8 cellular contexts compared by ENCODE assay signal in genomic region chr1:155226188-155226909, GRCh38. TPM values are rescaled to one million over a fixed set of nuclear protein-coding genes. Genes with fewer than 3 reads are reported as not detected.
DNase-seq lines count a peak whose midpoint lies in the region; ATAC-seq, FAIRE-seq and TF ChIP-seq lines count a peak whose summit lies in the region.

No MANE protein-coding gene starts in this region.

- no peaks in the 10 kb centered on the region for H3K9me2 ChIP-seq in GM23338 (ENCODE audit: insufficient read depth)

- SMC1A ChIA-PET in GM12878 (lab: Charles Lee; ENCODE audit: uncharacterized antibody, unreplicated experiment): interaction anchor here (0.5 to 6.7 kb wide), 9 partner anchors 15 to 53 kb away, joined by 3 to 89 read pairs (median 7); partner anchors contain the start of genes KRTCAP2, MTX1 and THBS3

- CTCF ChIA-PET in GM12878 (lab: Yijun Ruan, JAX): interaction anchor here (0.6 to 7.0 kb wide), 18 partner anchors 11 to 277 kb away, joined by 3 to 154 read pairs (median 10); partner anchors contain the start of genes KRTCAP2, MTX1, SCAMP3 and THBS3

- TF ChIP-seq CTCF in AG09319 (IDR thresholded peaks at IDR 0.05; ENCODE audit: low read depth, low read length): peak; percentile 62
- TF ChIP-seq CTCF in GM23338 (conservative IDR thresholded peaks at IDR 0.05; ENCODE audit: low read depth in 2 of 2): peak; percentile 71 to 75
- TF ChIP-seq CTCF in GM12878 (IDR thresholded peaks at IDR 0.05 in 2 of 3, conservative IDR thresholded peaks at IDR 0.05 in 1 of 3; ENCODE audit: control insufficient read depth in 2 of 3, extremely low read depth in 1 of 3, insufficient read depth in 1 of 3, low read depth in 3 of 3, low read length in 3 of 3): peak; percentile 64 to 90 (median 68)

- intact Hi-C loops in GM12878 (cut with micrococcal nuclease; ENCODE audit: unreplicated experiment): loop anchor here (1.0 kb wide), 2 partner anchors 19 to 50 kb away; partner anchors contain the start of gene THBS3

- ATAC-seq in GM23338: peak; percentile 72
- peak; percentile 70 for ATAC-seq in GM12878
- ATAC-seq in HG03378 (IDR thresholded peaks at IDR 0.05; ENCODE audit: unreplicated experiment): no peak

- TF ChIP-seq EP300 in GM12878 (IDR thresholded peaks at IDR 0.05; ENCODE audit: borderline replicate concordance in 1 of 2, control insufficient read depth in 1 of 2, low read depth in 2 of 2, low read length in 2 of 2): no peak

- H4K20me1 ChIP-seq in GM23338 (replicated peaks; ENCODE audit: insufficient read depth) (peaks cover 6% of the 10 kb centered on the region; the same call in 1 of the 2 replicates), GM12878 (ENCODE audit: control insufficient read depth, insufficient read depth) (no peaks in the 10 kb centered on the region)

- H3K9ac ChIP-seq in GM12878 (ENCODE audit: control insufficient read depth, insufficient read depth, low read length) (peak overlapping the region; percentile 89), iPS-18a (ENCODE audit: low read length) (peak overlapping the region; percentile 96)

- H3K27ac Mint-ChIP-seq in GM23338: peak overlapping the region; percentile 98

- H3K27me3 ChIP-seq in GM23338 (ENCODE audit: insufficient read depth): no peaks in the 10 kb centered on the region; the same call in 1 of the 2 replicates
- H3K27me3 ChIP-seq in GM12878 (replicated peaks in 1 of 2; ENCODE audit: control insufficient read depth in 2 of 2, insufficient read depth in 2 of 2, low read length in 1 of 2): no peaks in the 10 kb centered on the region
- H3K27me3 ChIP-seq in iPS-18a (ENCODE audit: control insufficient read depth, insufficient read depth, low read length): peaks cover 8% of the 10 kb centered on the region

- FAIRE-seq in GM12878 (lab: Jason Lieb, UNC): peak; percentile 80

- H3K4me3 Mint-ChIP-seq in GM23338: peak overlapping the region; percentile 83

- peaks cover 9% of the 10 kb centered on the region; the same call in 1 of the 3 replicates for H3K36me3 Mint-ChIP-seq in GM23338 (ENCODE audit: low read depth)

- peaks cover 14% of the 10 kb centered on the region for H3K4me1 ChIP-seq in GM23338 (ENCODE audit: insufficient read depth)
- peaks cover 36% of the 10 kb centered on the region for H3K4me1 ChIP-seq in GM12878 (ENCODE audit: control insufficient read depth, insufficient read depth, low read length)
- peaks cover 13% of the 10 kb centered on the region for H3K4me1 ChIP-seq in iPS-18a (ENCODE audit: control insufficient read depth, low read depth, low read length)

- H3K4me1 Mint-ChIP-seq in GM23338: peaks cover 32% of the 10 kb centered on the region

- RAD21 ChIA-PET in GM12878 (lab: Charles Lee; ENCODE audit: unreplicated experiment): interaction anchor here (1.0 to 6.5 kb wide), 11 partner anchors 15 to 135 kb away, joined by 3 to 85 read pairs (median 4); partner anchors contain the start of genes KRTCAP2, MTX1 and THBS3

- peak overlapping the region; percentile 87 for H3K27ac ChIP-seq in GM23338 (ENCODE audit: low read depth)
- H3K27ac ChIP-seq in GM12878 (ENCODE audit: control insufficient read depth, insufficient read depth): peak overlapping the region; percentile 96
- H3K27ac ChIP-seq in iPS-18a (ENCODE audit: low read length): peak overlapping the region; percentile 82

- in situ Hi-C loops in GM12878 (cut with MboI): no loop called here

- WGBS in GM12878 (ENCODE audit: insufficient coverage, insufficient replicate concordance, low lambda C conversion rate, missing lambda C conversion rate): 1% methylated on average over 7 of the region's 7 CpGs

- H3K27me3 Mint-ChIP-seq in GM23338 (ENCODE audit: insufficient read depth, low read depth, poor library complexity): peaks cover 26% of the 10 kb centered on the region

- TF ChIP-seq RAD21 in GM12878 (IDR thresholded peaks at IDR 0.05; ENCODE audit: insufficient read depth, low read depth, low read length): peak; percentile 75

- H3K9me3 ChIP-seq in GM12878 (replicated peaks; ENCODE audit: control insufficient read depth, insufficient read depth, low read length): no peaks in the 10 kb centered on the region
- no peaks in the 10 kb centered on the region for H3K9me3 ChIP-seq in iPS-18a (ENCODE audit: control insufficient read depth, low read depth, low read length)

- H3K4me2 ChIP-seq in GM23338: peak overlapping the region; percentile 80
- H3K4me2 ChIP-seq in GM12878 (ENCODE audit: control insufficient read depth, insufficient read depth): peak overlapping the region; percentile 88

- H3K4me3 ChIP-seq in GM23338: peak overlapping the region; percentile 75
- peak overlapping the region; percentile 67 for H3K4me3 ChIP-seq in GM12878
- H3K4me3 ChIP-seq in iPS-18a (ENCODE audit: low read length): peak overlapping the region; percentile 96
- peak overlapping the region; percentile 78 for H3K4me3 ChIP-seq in skeletal muscle cell (ENCODE audit: low read depth, low read length)

- TF ChIP-seq POLR2A in GM12878 (IDR thresholded peaks at IDR 0.05; ENCODE audit: low read depth, low read length): no peak; the same call in 1 of the 2 replicates

- H2AFZ ChIP-seq in GM23338: no peak overlapping the region
- H2AFZ ChIP-seq in GM12878 (ENCODE audit: control insufficient read depth, low read depth, low read length): peak overlapping the region; percentile 75

- no peaks in the 10 kb centered on the region for H3K9me3 Mint-ChIP-seq in GM23338

- H3K36me3 ChIP-seq in GM23338 (ENCODE audit: insufficient read depth) (no peaks in the 10 kb centered on the region; the same call in 1 of the 2 replicates), GM12878 (ENCODE audit: control insufficient read depth in 2 of 2, insufficient read depth in 2 of 2, low read length in 1 of 2) (no peaks in the 10 kb centered on the region; a peak in 1 of 4 replicates), iPS-18a (ENCODE audit: control insufficient read depth, low read depth, low read length) (no peaks in the 10 kb centered on the region)

- POLR2A ChIA-PET in GM12878 (lab: Charles Lee): interaction anchor here (0.8 to 6.9 kb wide), 9 partner anchors 16 to 82 kb away, joined by 3 to 84 read pairs (median 13); partner anchors contain the start of genes FDPS, KRTCAP2, MTX1 and THBS3

- H3K79me2 ChIP-seq in GM23338 (replicated peaks; ENCODE audit: insufficient read depth) (peaks cover 11% of the 10 kb centered on the region), GM12878 (ENCODE audit: control insufficient read depth, insufficient read depth, low read length) (peaks cover 22% of the 10 kb centered on the region)

- no TSS peak for BruUV-seq in GM12878 (replicated peaks; lab: Mats Ljungman, UMichigan)

- H3F3A ChIP-seq in GM23338 (replicated peaks; ENCODE audit: low read depth): peaks cover 8% of the 10 kb centered on the region

- no peak for DNase-seq in AG09319 (ENCODE audit: extremely low read depth, low read depth)
- DNase-seq in GM23338 (ENCODE audit: low spot score): peak; percentile 96
- DNase-seq in NCI-H2081 (lab: John Stamatoyannopoulos, UW): peak; percentile 78 to 79
- peak; percentile 76 for DNase-seq in T-helper 9 cell
- DNase-seq in GM12878 (ENCODE audit: low read depth, low spot score): no peak
- DNase-seq in skeletal muscle cell (ENCODE audit: low read depth): peak; percentile 39

RNA-seq across cellular contexts. Expression of gene MTX1, which starts 17.9 kb away (rescaled TPM):
- total RNA-seq in GM23338 (2014; rRNA removed; shearing (Covaris generic)): 66.7 and 77.7 TPM in 2 replicates
- polyA plus RNA-seq in GM23338 (2016; fragmentation: Nextera tagmentation; extraction: Ambion mirVana) (106 and 109 TPM in 2 replicates), GM12878 (2011; rRNA removed) (23.1 and 50.9 TPM in 2 replicates), GM12878 (2014; fragmentation: Illumina TruSeq; extraction: Trizol) (17.6 and 43.8 TPM in 2 replicates), GM12878 (2014; fragmentation: Nextera tagmentation; extraction: Ambion mirVana) (10 to 100 TPM; 15.8 to 25.5 TPM), GM12878 (2014; rRNA removed) (66.8 and 78.1 TPM in 2 replicates), GM12878 (2016; fragmentation: Nextera tagmentation; extraction: Ambion mirVana) (10 to 100 TPM; 72.7 to 74.5 TPM)
- 8.6 and 10.8 TPM in 2 replicates for total RNA-seq in GM12878 (2013; cell fraction: nucleolus; rRNA removed)
- total RNA-seq in GM12878 (2014; rRNA removed) (82.7 and 92.0 TPM in 2 replicates), GM12878 (2014; rRNA removed; fragmentation: Illumina TruSeq; extraction: Trizol) (34.3 and 36.3 TPM in 2 replicates), GM12878 (2021) (42.9 and 47.4 TPM in 2 replicates)
- polyA plus RNA-seq in GM12878 (2011; ENCODE audit: low read depth): 20.2 TPM
- polyA plus RNA-seq in GM12878 (2011; cell fraction: cytosol; rRNA removed): 89.6 and 98.0 TPM in 2 replicates
- 55.7 and 58.1 TPM in 2 replicates for polyA plus RNA-seq in GM12878 (2011; cell fraction: nucleus; rRNA removed)
- 35.8 and 42.8 TPM in 2 replicates for polyA plus RNA-seq in GM12878 (2012)
- 23.8 and 50.1 TPM in 2 replicates for polyA minus RNA-seq in GM12878 (2011; rRNA and poly(A)+ RNA removed)
- polyA minus RNA-seq in GM12878 (2011; cell fraction: cytosol; rRNA and poly(A)+ RNA removed): 25.9 and 28.2 TPM in 2 replicates
- 17.5 and 21.9 TPM in 2 replicates for polyA minus RNA-seq in GM12878 (2011; cell fraction: nucleus; rRNA and poly(A)+ RNA removed)

RNA-seq across cellular contexts. Expression of gene THBS3, which starts 18.7 kb away (rescaled TPM):
- 1.2 and 6.3 TPM in 2 replicates for total RNA-seq in GM23338 (2014; rRNA removed; shearing (Covaris generic))
- polyA plus RNA-seq in GM23338 (2016; fragmentation: Nextera tagmentation; extraction: Ambion mirVana) (4.3 and 5.0 TPM in 2 replicates), GM12878 (2011; rRNA removed) (1.8 and 2.3 TPM in 2 replicates), GM12878 (2014; fragmentation: Illumina TruSeq; extraction: Trizol) (1.8 and 2.0 TPM in 2 replicates), GM12878 (2014; fragmentation: Nextera tagmentation; extraction: Ambion mirVana) (1 to 10 TPM in 1 of 2 experiments, under 1 TPM in 1; 0.66 to 1.2 TPM), GM12878 (2014; rRNA removed) (3.1 and 3.6 TPM in 2 replicates), GM12878 (2016; fragmentation: Nextera tagmentation; extraction: Ambion mirVana) (1 to 10 TPM in 1 of 2 experiments, under 1 TPM in 1; 0.88 to 2.0 TPM)
- 7.2 and 7.8 TPM in 2 replicates for total RNA-seq in GM12878 (2013; cell fraction: nucleolus; rRNA removed)
- total RNA-seq in GM12878 (2014; rRNA removed) (2.8 and 3.2 TPM in 2 replicates), GM12878 (2014; rRNA removed; fragmentation: Illumina TruSeq; extraction: Trizol) (1.3 and 1.9 TPM in 2 replicates), GM12878 (2021) (3.2 and 3.8 TPM in 2 replicates)
- polyA plus RNA-seq in GM12878 (2011; ENCODE audit: low read depth): 5.4 TPM
- polyA plus RNA-seq in GM12878 (2011; cell fraction: cytosol; rRNA removed): 2.0 and 2.7 TPM in 2 replicates
- polyA plus RNA-seq in GM12878 (2011; cell fraction: nucleus; rRNA removed): 19.0 and 24.1 TPM in 2 replicates
- 8.6 and 10.7 TPM in 2 replicates for polyA plus RNA-seq in GM12878 (2012)
- polyA minus RNA-seq in GM12878 (2011; rRNA and poly(A)+ RNA removed): 2.8 and 2.9 TPM in 2 replicates
- 1.1 and 2.3 TPM in 2 replicates for polyA minus RNA-seq in GM12878 (2011; cell fraction: cytosol; rRNA and poly(A)+ RNA removed)
- polyA minus RNA-seq in GM12878 (2011; cell fraction: nucleus; rRNA and poly(A)+ RNA removed): 2.5 and 3.1 TPM in 2 replicates

RNA-seq across cellular contexts. Expression of gene ENTREP3, which starts 28.9 kb away (rescaled TPM):
- total RNA-seq in GM23338 (2014; rRNA removed; shearing (Covaris generic)): 34.7 and 46.3 TPM in 2 replicates
- 18.6 and 19.5 TPM in 2 replicates for polyA plus RNA-seq in GM23338 (2016; fragmentation: Nextera tagmentation; extraction: Ambion mirVana)
- 10.8 and 12.7 TPM in 2 replicates for total RNA-seq in GM12878 (2013; cell fraction: nucleolus; rRNA removed)
- 5.0 TPM in 2 replicates for total RNA-seq in GM12878 (2014; rRNA removed)
- total RNA-seq in GM12878 (2014; rRNA removed; fragmentation: Illumina TruSeq; extraction: Trizol): 1.6 and 1.7 TPM in 2 replicates
- 29.5 and 31.8 TPM in 2 replicates for total RNA-seq in GM12878 (2021)
- polyA plus RNA-seq in GM12878 (2011; ENCODE audit: low read depth): 6.8 TPM
- 2.5 and 3.9 TPM in 2 replicates for polyA plus RNA-seq in GM12878 (2011; rRNA removed)
- 6.8 and 6.9 TPM in 2 replicates for polyA plus RNA-seq in GM12878 (2011; cell fraction: cytosol; rRNA removed)
- polyA plus RNA-seq in GM12878 (2011; cell fraction: nucleus; rRNA removed): 20.4 and 23.2 TPM in 2 replicates
- polyA plus RNA-seq in GM12878 (2012): 17.1 and 19.2 TPM in 2 replicates
- 3.2 and 6.4 TPM in 2 replicates for polyA plus RNA-seq in GM12878 (2014; fragmentation: Illumina TruSeq; extraction: Trizol)
- 1 to 10 TPM; 2.5 to 3.8 TPM for polyA plus RNA-seq in GM12878 (2014; fragmentation: Nextera tagmentation; extraction: Ambion mirVana)
- polyA plus RNA-seq in GM12878 (2014; rRNA removed): 13.8 and 19.7 TPM in 2 replicates
- 1 to 10 TPM; 2.8 to 3.7 TPM for polyA plus RNA-seq in GM12878 (2016; fragmentation: Nextera tagmentation; extraction: Ambion mirVana)
- 2.8 and 3.9 TPM in 2 replicates for polyA minus RNA-seq in GM12878 (2011; rRNA and poly(A)+ RNA removed)
- polyA minus RNA-seq in GM12878 (2011; cell fraction: cytosol; rRNA and poly(A)+ RNA removed): 4.9 and 7.1 TPM in 2 replicates
- 3.6 and 7.3 TPM in 2 replicates for polyA minus RNA-seq in GM12878 (2011; cell fraction: nucleus; rRNA and poly(A)+ RNA removed)

RNA-seq across cellular contexts. Expression of gene SCAMP3, which starts 35.8 kb away (rescaled TPM):
- 47.2 and 52.5 TPM in 2 replicates for total RNA-seq in GM23338 (2014; rRNA removed; shearing (Covaris generic))
- polyA plus RNA-seq in GM23338 (2016; fragmentation: Nextera tagmentation; extraction: Ambion mirVana): 38.3 and 50.5 TPM in 2 replicates
- 23.2 and 26.9 TPM in 2 replicates for total RNA-seq in GM12878 (2013; cell fraction: nucleolus; rRNA removed)
- total RNA-seq in GM12878 (2014; rRNA removed): 82.3 and 90.4 TPM in 2 replicates
- 14.2 and 17.2 TPM in 2 replicates for total RNA-seq in GM12878 (2014; rRNA removed; fragmentation: Illumina TruSeq; extraction: Trizol)
- total RNA-seq in GM12878 (2021): 73.3 and 82.1 TPM in 2 replicates
- 60.8 TPM for polyA plus RNA-seq in GM12878 (2011; ENCODE audit: low read depth)
- polyA plus RNA-seq in GM12878 (2011; rRNA removed): 45.8 and 93.8 TPM in 2 replicates
- 143 and 152 TPM in 2 replicates for polyA plus RNA-seq in GM12878 (2011; cell fraction: cytosol; rRNA removed)
- polyA plus RNA-seq in GM12878 (2011; cell fraction: nucleus; rRNA removed): 98.8 and 99.2 TPM in 2 replicates
- polyA plus RNA-seq in GM12878 (2012): 58.7 and 60.7 TPM in 2 replicates
- 34.0 and 50.2 TPM in 2 replicates for polyA plus RNA-seq in GM12878 (2014; fragmentation: Illumina TruSeq; extraction: Trizol)
- 10 to 100 TPM; 55.1 to 84.1 TPM for polyA plus RNA-seq in GM12878 (2014; fragmentation: Nextera tagmentation; extraction: Ambion mirVana)
- polyA plus RNA-seq in GM12878 (2014; rRNA removed): 133 and 143 TPM in 2 replicates
- polyA plus RNA-seq in GM12878 (2016; fragmentation: Nextera tagmentation; extraction: Ambion mirVana): 100 to 1,000 TPM; 128 to 130 TPM
- 62.3 and 83.5 TPM in 2 replicates for polyA minus RNA-seq in GM12878 (2011; rRNA and poly(A)+ RNA removed)
- polyA minus RNA-seq in GM12878 (2011; cell fraction: cytosol; rRNA and poly(A)+ RNA removed): 33.0 and 40.9 TPM in 2 replicates
- polyA minus RNA-seq in GM12878 (2011; cell fraction: nucleus; rRNA and poly(A)+ RNA removed): 18.5 and 24.1 TPM in 2 replicates

RNA-seq across cellular contexts. Expression of gene CLK2, which starts 47.0 kb away (rescaled TPM):
- total RNA-seq in GM23338 (2014; rRNA removed; shearing (Covaris generic)): 40.4 and 54.6 TPM in 2 replicates
- polyA plus RNA-seq in GM23338 (2016; fragmentation: Nextera tagmentation; extraction: Ambion mirVana) (23.9 and 27.2 TPM in 2 replicates), GM12878 (2011; rRNA removed) (50.2 and 76.9 TPM in 2 replicates), GM12878 (2014; fragmentation: Illumina TruSeq; extraction: Trizol) (54.9 and 55.6 TPM in 2 replicates), GM12878 (2014; fragmentation: Nextera tagmentation; extraction: Ambion mirVana) (10 to 100 TPM; 11.1 to 17.8 TPM), GM12878 (2014; rRNA removed) (81.9 and 83.7 TPM in 2 replicates), GM12878 (2016; fragmentation: Nextera tagmentation; extraction: Ambion mirVana) (10 to 100 TPM; 23.4 to 27.5 TPM)
- 90.4 and 96.0 TPM in 2 replicates for total RNA-seq in GM12878 (2013; cell fraction: nucleolus; rRNA removed)
- total RNA-seq in GM12878 (2014; rRNA removed) (42.3 and 45.9 TPM in 2 replicates), GM12878 (2014; rRNA removed; fragmentation: Illumina TruSeq; extraction: Trizol) (27.2 and 29.3 TPM in 2 replicates), GM12878 (2021) (62.3 and 63.1 TPM in 2 replicates)
- polyA plus RNA-seq in GM12878 (2011; ENCODE audit: low read depth): 25.1 TPM
- 55.4 and 60.6 TPM in 2 replicates for polyA plus RNA-seq in GM12878 (2011; cell fraction: cytosol; rRNA removed)
- 687 and 698 TPM in 2 replicates for polyA plus RNA-seq in GM12878 (2011; cell fraction: nucleus; rRNA removed)
- polyA plus RNA-seq in GM12878 (2012): 38.5 and 52.1 TPM in 2 replicates
- polyA minus RNA-seq in GM12878 (2011; rRNA and poly(A)+ RNA removed): 64.9 and 65.5 TPM in 2 replicates
- polyA minus RNA-seq in GM12878 (2011; cell fraction: cytosol; rRNA and poly(A)+ RNA removed): 14.3 and 18.9 TPM in 2 replicates
- 76.3 and 124 TPM in 2 replicates for polyA minus RNA-seq in GM12878 (2011; cell fraction: nucleus; rRNA and poly(A)+ RNA removed)

Comparison
In these comparisons a context has a peak if more than half of its experiments do, and no peak if none do; other contexts are left out.
1. DNase-seq: peak in GM23338 (single experiment), NCI-H2081 (2 of 2), T-helper 9 cell (single experiment) and skeletal muscle cell (single experiment); none in AG09319 (single experiment) and GM12878 (single experiment).
2. Peak in every context shown above with its lines, with median percentiles within 50 percentile points of each other: CTCF ChIP-seq, H3K27ac ChIP-seq and H3K4me3 ChIP-seq.